ENCODE assay signal across 8 cellular contexts in the genomic region with DNA sequence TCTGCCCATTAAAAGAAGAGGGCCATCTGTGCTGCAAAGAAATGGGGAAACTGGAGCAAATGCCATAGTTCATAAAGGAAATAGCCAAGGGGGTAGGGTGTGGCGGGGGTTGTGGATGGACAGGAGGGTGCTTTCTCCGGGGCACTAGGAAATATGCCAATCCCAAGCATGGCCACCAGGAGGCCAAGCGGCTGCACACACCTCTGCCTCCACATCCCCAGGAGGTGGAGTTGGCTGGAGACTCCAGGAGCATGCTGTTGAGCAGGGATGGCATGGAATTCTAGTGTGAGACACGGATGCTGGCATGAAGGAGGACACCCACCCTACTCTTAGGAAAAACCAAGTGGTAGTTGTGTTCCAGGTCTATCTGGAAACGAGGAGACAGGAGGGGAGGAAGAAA. TPM values are rescaled to one million over a fixed set of nuclear protein-coding genes. Genes with fewer than 3 reads are reported as not detected.
A peak's percentile ranks its signal among the peaks of the same experiment; 100 is the strongest.
DNase-seq lines count a peak whose midpoint lies in the region; ATAC-seq, FAIRE-seq and TF ChIP-seq lines count a peak whose summit lies in the region.

No MANE protein-coding gene starts in this region.

- no peak for TF ChIP-seq POLR2A in esophagus muscularis mucosa (IDR thresholded peaks at IDR 0.05; ENCODE audit: low read depth)

- FAIRE-seq in small intestine (lab: Jason Lieb, UNC): no peak

- ATAC-seq in HG02870 (IDR thresholded peaks at IDR 0.05; ENCODE audit: unreplicated experiment): no peak

- no peak overlapping the region for H3K27ac Mint-ChIP-seq in Caco-2 (ENCODE audit: unreplicated experiment)

- DNase-seq in Caco-2 (peak; percentile 50 to 59), HK-2 (ENCODE audit: unreplicated experiment) (peak; percentile 14), WERI-Rb-1 (peak; percentile 58), esophagus muscularis mucosa (ENCODE audit: extremely low spot score) (peak; percentile 89), small intestine (peak; percentile 26), NCI-H2196 (lab: John Stamatoyannopoulos, UW; ENCODE audit: unreplicated experiment) (no peak), OCI-M2 (lab: John Stamatoyannopoulos, UW; ENCODE audit: unreplicated experiment) (no peak)

- H3K27ac ChIP-seq in WERI-Rb-1: no peak overlapping the region
- H3K27ac ChIP-seq in esophagus muscularis mucosa (replicated peaks in 1 of 4): peak overlapping the region; percentile 32 to 92 (median 83)
- no peak overlapping the region for H3K27ac ChIP-seq in small intestine (ENCODE audit: low read depth in 1 of 2, low read length in 1 of 2)

- H3K36me3 Mint-ChIP-seq in Caco-2 (ENCODE audit: insufficient read depth, unreplicated experiment): no peaks in the 10 kb centered on the region

- no peak for TF ChIP-seq EP300 in esophagus muscularis mucosa (IDR thresholded peaks at IDR 0.05)

- H3K4me3 ChIP-seq in Caco-2 (ENCODE audit: low read depth, low read length): no peak overlapping the region
- no peak overlapping the region for H3K4me3 ChIP-seq in WERI-Rb-1 (ENCODE audit: low read depth, low read length)
- no peak overlapping the region for H3K4me3 ChIP-seq in esophagus muscularis mucosa
- no peak overlapping the region for H3K4me3 ChIP-seq in small intestine (ENCODE audit: low read depth in 1 of 2, low read length in 2 of 2)

- H3K4me1 ChIP-seq in Caco-2: no peaks in the 10 kb centered on the region
- peaks cover 57 to 74% (median 68%) of the 10 kb centered on the region in 4 donors for H3K4me1 ChIP-seq in esophagus muscularis mucosa
- no peaks in the 10 kb centered on the region for H3K4me1 ChIP-seq in small intestine (ENCODE audit: control insufficient read depth in 2 of 2, insufficient read depth in 1 of 2, low read depth in 1 of 2, low read length in 1 of 2)

- BruUV-seq in Caco-2 (replicated peaks; lab: Mats Ljungman, UMichigan): no TSS peak

- H3K9me3 ChIP-seq in Caco-2 (no peaks in the 10 kb centered on the region), WERI-Rb-1 (ENCODE audit: severe bottlenecking) (no peaks in the 10 kb centered on the region), esophagus muscularis mucosa (no peaks in the 10 kb centered on the region), small intestine (ENCODE audit: control insufficient read depth, low read depth) (no peaks in the 10 kb centered on the region)

- POLR2A ChIA-PET in Caco-2 (lab: Charles Lee): no interaction called here

- no peaks in the 10 kb centered on the region for H3K27me3 ChIP-seq in Caco-2 (replicated peaks; ENCODE audit: control insufficient read depth, insufficient read depth, low read length)
- no peaks in the 10 kb centered on the region for H3K27me3 ChIP-seq in WERI-Rb-1 (ENCODE audit: insufficient read depth, low read depth, severe bottlenecking)
- H3K27me3 ChIP-seq in esophagus muscularis mucosa: no peaks in the 10 kb centered on the region
- no peaks in the 10 kb centered on the region for H3K27me3 ChIP-seq in small intestine (ENCODE audit: control insufficient read depth in 2 of 2, insufficient read depth in 2 of 2, low read length in 2 of 2)

- H3K36me3 ChIP-seq in Caco-2 (ENCODE audit: control insufficient read depth, insufficient read depth, low read length): no peaks in the 10 kb centered on the region
- no peaks in the 10 kb centered on the region for H3K36me3 ChIP-seq in WERI-Rb-1
- peaks cover 11 to 34% (median 33%) of the 10 kb centered on the region in 4 donors for H3K36me3 ChIP-seq in esophagus muscularis mucosa
- H3K36me3 ChIP-seq in small intestine (ENCODE audit: control insufficient read depth in 2 of 2, insufficient read depth in 2 of 2, low read length in 2 of 2): no peaks in the 10 kb centered on the region

- no peak overlapping the region for H3K4me3 Mint-ChIP-seq in Caco-2 (ENCODE audit: unreplicated experiment)

- TF ChIP-seq CTCF in Caco-2 (IDR thresholded peaks at IDR 0.05; ENCODE audit: insufficient read depth in 1 of 2, low read depth in 1 of 2, low read length in 1 of 2, severe bottlenecking in 1 of 2, unreplicated experiment in 1 of 2): peak; percentile 56 to 68
- TF ChIP-seq CTCF in WERI-Rb-1 (IDR thresholded peaks at IDR 0.05; ENCODE audit: low read depth, low read length): peak; percentile 87
- TF ChIP-seq CTCF in esophagus muscularis mucosa (IDR thresholded peaks at IDR 0.05): peak; percentile 40 to 65 (median 45)

- 47% methylated on average over 5 of the region's 5 CpGs for WGBS in esophagus muscularis mucosa
- 30 to 49% (median 45%) methylated on average over 5 of the region's 5 CpGs for WGBS in small intestine, 3 donors

- no peaks in the 10 kb centered on the region for H3K27me3 Mint-ChIP-seq in Caco-2 (ENCODE audit: insufficient read depth, unreplicated experiment)

- H3K4me1 Mint-ChIP-seq in Caco-2 (ENCODE audit: low read depth, unreplicated experiment): peaks cover 9% of the 10 kb centered on the region

- CTCF ChIA-PET in Caco-2 (lab: Charles Lee): interaction anchor here (1.0 to 1.2 kb wide), 3 partner anchors 25 to 46 kb away, joined by 3 to 7 read pairs (median 6); a partner anchor contains a TSS

- intact Hi-C loops in Caco-2 (cut with micrococcal nuclease; ENCODE audit: unreplicated experiment) (loop anchor here (1.0 kb wide), 1 partner anchor 88 kb away; no protein-coding TSS in a partner anchor), esophagus muscularis mucosa (cut with DNase I) (no loop called here)

- H3K9me3 Mint-ChIP-seq in Caco-2 (ENCODE audit: unreplicated experiment): no peaks in the 10 kb centered on the region

RNA-seq across cellular contexts. Expression of a gene that starts 25.2 kb away (rescaled TPM):
- total RNA-seq in Caco-2 (2022) (9.5 and 10.8 TPM in 2 replicates), esophagus muscularis mucosa (10 to 100 TPM; 40.4 to 77.2 (median 57.5) TPM)
- 1 to 10 TPM; 2.2 to 4.9 (median 2.3) TPM for polyA plus RNA-seq in small intestine

RNA-seq across cellular contexts. Expression of a gene that starts 54.3 kb away (rescaled TPM):
- 217 and 223 TPM in 2 replicates for total RNA-seq in Caco-2 (2022)
- total RNA-seq in esophagus muscularis mucosa: 100 to 1,000 TPM in 1 of 4 donors, 10 to 100 TPM in 3; 66.4 to 122 (median 70.1) TPM
- polyA plus RNA-seq in small intestine: 100 to 1,000 TPM in 2 of 3 donors, 10 to 100 TPM in 1; 98.1 to 134 (median 121) TPM

Comparison
In these comparisons a context has a peak if more than half of its experiments do, and no peak if none do; other contexts are left out.
1. DNase-seq: peak in Caco-2 (2 of 2), HK-2 (single experiment), WERI-Rb-1 (single experiment), esophagus muscularis mucosa (single experiment) and small intestine (single experiment); none in NCI-H2196 (single experiment) and OCI-M2 (single experiment).
2. H3K27ac ChIP-seq: peak in esophagus muscularis mucosa (4 of 4); none in WERI-Rb-1 (single experiment) and small intestine (0 of 2).
3. Peak in every context shown above with its lines, with median percentiles within 50 percentile points of each other: CTCF ChIP-seq.